Comparison of ENCODE assay signal across 9 cellular contexts in the genomic region with DNA sequence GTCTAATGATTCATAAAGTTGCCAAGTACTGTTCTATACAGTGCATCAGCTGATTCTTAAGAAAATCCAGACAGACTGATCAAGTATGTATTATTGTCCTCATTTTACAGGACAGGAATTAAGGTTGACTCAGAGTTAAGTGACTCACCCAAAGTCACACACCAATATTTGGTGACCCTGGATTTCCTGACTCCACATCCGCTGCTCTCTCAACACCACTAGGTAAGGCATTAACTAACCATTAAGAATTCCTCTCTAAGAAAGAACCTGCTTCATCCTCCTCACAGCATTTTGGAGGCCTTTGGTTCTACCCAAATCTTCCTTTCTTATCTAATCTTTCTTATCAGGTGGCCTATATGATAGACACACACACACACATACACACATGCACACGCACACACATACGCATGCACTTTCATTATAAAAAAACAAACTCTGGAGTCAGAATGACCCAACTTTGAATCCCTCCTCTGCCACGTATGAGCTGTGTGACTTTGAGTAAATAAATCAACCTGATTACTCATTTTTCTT.
DNase-seq lines count a peak whose midpoint lies in the region; ATAC-seq and TF ChIP-seq lines count a peak whose summit lies in the region.
"Had no signal": no experiment of that assay in that cellular context is flagged by ENCODE, and none has a peak within 500 bp of the region (broad histone marks: within the 10 kb centered on the region; RNA-seq: fewer than 3 reads in every experiment).

No MANE protein-coding gene starts in this region.

- no peaks in the 10 kb centered on the region for H3K9me2 ChIP-seq in OCI-LY1 (ENCODE audit: low read depth, low read length)

- H2AFZ ChIP-seq in OCI-LY1 (ENCODE audit: low read length) = no peak overlapping the region

- H3K36me3 Mint-ChIP-seq in progenitor cell of endocrine pancreas (ENCODE audit: insufficient read depth) = no peaks in the 10 kb centered on the region

- H3K9me3 ChIP-seq in OCI-LY1 (ENCODE audit: low read length) = 0 out of 2 replicates have a peak, but pooled peaks cover 4% of the 10 kb centered on the region

- H3K4me2 ChIP-seq in OCI-LY1 (ENCODE audit: low read length) = peak overlapping the region; percentile 65

- TF ChIP-seq CTCF in OCI-LY1 (IDR thresholded peaks at IDR 0.05; ENCODE audit: low read length) (no peak), progenitor cell of endocrine pancreas (IDR thresholded peaks at IDR 0.05; ENCODE audit: unreplicated experiment) (no peak)

- H3K79me2 ChIP-seq in OCI-LY1 (ENCODE audit: insufficient read depth, low read length) = no peaks in the 10 kb centered on the region

- peaks cover 6% of the 10 kb centered on the region for H3K9me3 Mint-ChIP-seq in progenitor cell of endocrine pancreas (ENCODE audit: low read depth)

- H3K27me3 Mint-ChIP-seq in progenitor cell of endocrine pancreas = no peaks in the 10 kb centered on the region

- no peaks in the 10 kb centered on the region for H3F3A ChIP-seq in OCI-LY1 (ENCODE audit: insufficient read depth, low read length)

- H3K4me1 Mint-ChIP-seq in progenitor cell of endocrine pancreas (ENCODE audit: low read depth) = peaks cover 7% of the 10 kb centered on the region

- no peaks in the 10 kb centered on the region for H4K20me1 ChIP-seq in OCI-LY1 (ENCODE audit: insufficient read depth, low read length)

- H3K27ac ChIP-seq in OCI-LY1 (ENCODE audit: low read depth, low read length, poor library complexity, severe bottlenecking) = peak overlapping the region; percentile 77

- H3K27me3 ChIP-seq in OCI-LY1 (ENCODE audit: insufficient read depth, low read length) = no peaks in the 10 kb centered on the region

- H3K36me3 ChIP-seq in OCI-LY1 (ENCODE audit: insufficient read depth, low read length) = peaks cover 10% of the 10 kb centered on the region

- no peak overlapping the region for H3K4me3 ChIP-seq in OCI-LY1 (ENCODE audit: low read depth, low read length, poor library complexity, severe bottlenecking)

- no peak overlapping the region for H3K27ac Mint-ChIP-seq in progenitor cell of endocrine pancreas

- no peak overlapping the region for H3K4me3 Mint-ChIP-seq in progenitor cell of endocrine pancreas (ENCODE audit: low read depth)
- H3K4me3 Mint-ChIP-seq: nephron had no signal

- peaks cover 52% of the 10 kb centered on the region for H3K4me1 ChIP-seq in OCI-LY1 (ENCODE audit: insufficient read depth, low read length, severe bottlenecking)

- ATAC-seq in stimulated activated naive CD8-positive, alpha-beta T cell treated with anti-CD3 and anti-CD28 coated beads, Interleukin-15, Interleukin-2, amounts not matched to agents 100 U/mL and 50 U/mL, for 24 hours = peak; percentile 89

- peak; percentile 31 for DNase-seq in activated CD8-positive, alpha-beta memory T cell treated with anti-CD3 and anti-CD28 coated beads, Interleukin-2, amount 50 U/mL, for 4 hours
- no peak for DNase-seq in activated CD8-positive, alpha-beta memory T cell treated with anti-CD3 and anti-CD28 coated beads, Interleukin-2, amount 50 U/mL, for 48 hours
- DNase-seq in dermis blood vessel endothelial cell = peak; percentile 94
- no peak for DNase-seq in stimulated activated naive CD8-positive, alpha-beta T cell treated with anti-CD3 and anti-CD28 coated beads, Interleukin-15, Interleukin-2, amounts not matched to agents 100 U/mL and 50 U/mL, for 24 hours
- DNase-seq in SKM-1 (lab: John Stamatoyannopoulos, UW; ENCODE audit: unreplicated experiment) = no peak
- DNase-seq in cerebellum (ENCODE audit: low spot score) = no peak
- no peak for DNase-seq in progenitor cell of endocrine pancreas (ENCODE audit: low spot score, unreplicated experiment)

- peak overlapping the region; percentile 49; the same call in 1 of the 2 replicates for H3K9ac ChIP-seq in OCI-LY1 (ENCODE audit: low read length)

Comparison
In these comparisons a context has a peak if more than half of its experiments do, and no peak if none do; other contexts are left out.
1. DNase-seq: peak in activated CD8-positive, alpha-beta memory T cell treated with anti-CD3 and anti-CD28 coated beads, Interleukin-2, amount 50 U/mL, for 4 hours (single experiment) and dermis blood vessel endothelial cell (single experiment); none in activated CD8-positive, alpha-beta memory T cell treated with anti-CD3 and anti-CD28 coated beads, Interleukin-2, amount 50 U/mL, for 48 hours (single experiment), stimulated activated naive CD8-positive, alpha-beta T cell treated with anti-CD3 and anti-CD28 coated beads, Interleukin-15, Interleukin-2, amounts not matched to agents 100 U/mL and 50 U/mL, for 24 hours (single experiment), SKM-1 (single experiment), cerebellum (single experiment) and progenitor cell of endocrine pancreas (single experiment).